Comparison of ENCODE assay signal across 24 cellular contexts in the genomic region with DNA sequence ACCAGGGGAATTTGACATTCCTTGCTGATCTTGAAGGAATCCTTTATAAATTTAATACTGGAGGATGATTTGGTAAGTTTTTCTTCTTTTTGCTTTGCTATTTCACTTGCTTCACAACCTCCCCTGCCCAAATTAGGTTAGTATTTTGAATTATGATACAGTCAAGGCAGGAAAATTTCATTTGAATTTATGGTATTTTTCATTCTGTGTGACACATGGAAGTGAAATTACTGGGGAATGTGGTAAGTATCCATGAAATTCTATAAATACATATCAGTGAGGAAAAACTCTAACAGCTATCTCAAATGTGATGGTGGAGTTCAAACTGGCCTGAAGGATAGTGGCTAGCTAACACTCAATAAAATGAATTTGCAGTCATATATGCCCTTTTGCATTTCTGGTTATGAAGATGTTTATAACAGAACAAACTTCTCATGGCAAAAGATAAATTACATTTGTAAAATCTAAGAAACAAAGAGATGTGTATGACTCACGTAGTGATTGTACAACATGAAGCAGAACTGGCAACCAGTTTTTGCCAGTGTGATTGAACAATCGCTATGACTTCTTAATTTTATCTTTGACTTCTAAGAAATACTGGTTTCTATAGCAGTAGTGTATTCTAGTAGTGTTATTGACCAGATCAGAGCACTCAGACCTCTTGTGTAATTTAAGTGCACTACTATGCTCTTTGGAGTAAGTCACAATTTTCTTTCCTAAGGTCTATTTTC.
A peak's percentile ranks its signal among the peaks of the same experiment; 100 is the strongest.
DNase-seq lines count a peak whose midpoint lies in the region; ATAC-seq, FAIRE-seq and TF ChIP-seq lines count a peak whose summit lies in the region.
"Had no signal": no experiment of that assay in that cellular context is flagged by ENCODE, and none has a peak within 500 bp of the region (broad histone marks: within the 10 kb centered on the region; RNA-seq: fewer than 3 reads in every experiment).

No MANE protein-coding gene starts in this region.

- TF ChIP-seq CTCF in RWPE2 (IDR thresholded peaks at IDR 0.05; ENCODE audit: poor library complexity, severe bottlenecking) (no peak), choroid plexus epithelial cell (conservative IDR thresholded peaks at IDR 0.05; ENCODE audit: low read depth, low read length) (no peak), omental fat pad (IDR thresholded peaks at IDR 0.05) (no peak)

- H3K36me3 ChIP-seq in RWPE2 (ENCODE audit: low read depth) = no peaks in the 10 kb centered on the region
- H3K36me3 ChIP-seq: adrenal gland, left ventricle myocardium inferior, neural progenitor cell, stomach, transverse colon had no signal

- no peak overlapping the region for H3K27ac ChIP-seq in RWPE2 (ENCODE audit: poor library complexity, severe bottlenecking)
- H3K27ac ChIP-seq: adrenal gland, left ventricle myocardium inferior, neural progenitor cell, psoas muscle, stomach, transverse colon had no signal

- peaks cover 0 to 3% of the 10 kb centered on the region in 2 donors for H3K9me3 Mint-ChIP-seq in stimulated activated naive B cell treated with anti-CD40 and anti-IgM and Interleukin-4, amounts not matched to agents 10 μg/mL and 1 μg/mL and 100 μg/mL, for 72 hours
- H3K9me3 Mint-ChIP-seq: CD8-positive, alpha-beta memory T cell; central memory CD8-positive, alpha-beta T cell; neural progenitor cell; T-cell had no signal

- no peak overlapping the region for H3K4me3 ChIP-seq in RWPE2 (ENCODE audit: severe bottlenecking)
- H3K4me3 ChIP-seq in choroid plexus epithelial cell (ENCODE audit: low read depth, low read length) = no peak overlapping the region
- H3K4me3 ChIP-seq: adrenal gland, left ventricle myocardium inferior, neural progenitor cell, psoas muscle, stomach, transverse colon had no signal

- peak; percentile 4 for FAIRE-seq in GM19239 (lab: Jason Lieb, UNC)
- FAIRE-seq: HepG2, small intestine had no signal

- H3K36me3 Mint-ChIP-seq in stimulated activated naive B cell treated with anti-CD40 and anti-IgM and Interleukin-4, amounts not matched to agents 10 μg/mL and 1 μg/mL and 100 μg/mL, for 72 hours = peaks cover 7 to 11% of the 10 kb centered on the region in 2 donors
- H3K36me3 Mint-ChIP-seq: T-cell had no signal

- H3K9me3 ChIP-seq in RWPE2 (ENCODE audit: severe bottlenecking) = no peaks in the 10 kb centered on the region
- H3K9me3 ChIP-seq: adrenal gland, left ventricle myocardium inferior, psoas muscle, stomach, transverse colon had no signal

- peaks cover 5 to 7% of the 10 kb centered on the region in 2 donors for H3K4me1 Mint-ChIP-seq in stimulated activated naive B cell treated with anti-CD40 and anti-IgM and Interleukin-4, amounts not matched to agents 10 μg/mL and 1 μg/mL and 100 μg/mL, for 72 hours
- H3K4me1 Mint-ChIP-seq: neural progenitor cell had no signal

- H3K27ac Mint-ChIP-seq in stimulated activated naive B cell treated with anti-CD40 and anti-IgM and Interleukin-4, amounts not matched to agents 10 μg/mL and 1 μg/mL and 100 μg/mL, for 72 hours = no peak overlapping the region
- H3K27ac Mint-ChIP-seq: activated CD4-positive, alpha-beta T cell treated with anti-CD3 and anti-CD28 coated beads, Interleukin-2, amount 10 ng/mL, durations not matched to agents 7 days and 5 days; neural progenitor cell; T-cell had no signal

- ATAC-seq in RWPE2 (ENCODE audit: low read depth) = peak; percentile 44; the same call in 1 of the 3 replicates
- ATAC-seq in omental fat pad (ENCODE audit: low FRiP score) = peak; percentile 53
- no peak for ATAC-seq in stimulated activated naive B cell treated with anti-CD40 and anti-IgM and Interleukin-4, amounts not matched to agents 10 μg/mL and 1 μg/mL and 100 μg/mL, for 72 hours (replicated peaks)
- ATAC-seq: HepG2, psoas muscle, Right ventricle myocardium inferior, T-cell had no signal

- no peak overlapping the region for H3K4me3 Mint-ChIP-seq in stimulated activated naive B cell treated with anti-CD40 and anti-IgM and Interleukin-4, amounts not matched to agents 10 μg/mL and 1 μg/mL and 100 μg/mL, for 72 hours
- H3K4me3 Mint-ChIP-seq: activated CD4-positive, alpha-beta T cell treated with anti-CD3 and anti-CD28 coated beads, Interleukin-2, amount 10 ng/mL, durations not matched to agents 7 days and 5 days; CD8-positive, alpha-beta memory T cell; central memory CD8-positive, alpha-beta T cell; neural progenitor cell; T-cell had no signal

- DNase-seq in GM19239 (ENCODE audit: insufficient read length, low spot score) (no peak), RWPE2 (ENCODE audit: low spot score) (no peak), choroid plexus epithelial cell (ENCODE audit: low read depth) (peak; percentile 56), omental fat pad (ENCODE audit: low spot score) (no peak), SKM-1 (lab: John Stamatoyannopoulos, UW; ENCODE audit: unreplicated experiment) (no peak)
- DNase-seq in stimulated activated CD4-positive, alpha-beta T cell treated with anti-CD3 and anti-CD28 coated beads, Interleukin-2, amount 100 ng/mL, for 24 hours = no peak
- DNase-seq in stimulated activated naive B cell treated with anti-CD40 and anti-IgM and Interleukin-4, amounts not matched to agents 10 μg/mL and 1 μg/mL and 100 μg/mL, for 72 hours = no peak
- DNase-seq: activated CD4-positive, alpha-beta T cell treated with anti-CD3 and anti-CD28 coated beads, Interleukin-2, amount 10 ng/mL, durations not matched to agents 7 days and 5 days; activated effector memory CD4-positive, alpha-beta T cell treated with anti-CD3 and anti-CD28 coated beads, Interleukin-2, amount 50 U/mL, for 16 hours; CD8-positive, alpha-beta memory T cell; left ventricle myocardium inferior; NCI-H1436; NCI-H526 treated with DMSO at 0.1 percent for 48 hours; psoas muscle; small intestine; stimulated activated CD4-positive, alpha-beta T cell treated with anti-CD3 and anti-CD28 coated beads, Interleukin-4, amount 100 ng/mL, for 1 hour; stomach; T-cell; transverse colon had no signal

- peaks cover 15% of the 10 kb centered on the region for H3K4me1 ChIP-seq in RWPE2 (ENCODE audit: insufficient read depth, poor library complexity, severe bottlenecking)
- H3K4me1 ChIP-seq: neural progenitor cell had no signal

- no peaks in the 10 kb centered on the region for H3K27me3 Mint-ChIP-seq in stimulated activated naive B cell treated with anti-CD40 and anti-IgM and Interleukin-4, amounts not matched to agents 10 μg/mL and 1 μg/mL and 100 μg/mL, for 72 hours
- H3K27me3 Mint-ChIP-seq: CD8-positive, alpha-beta memory T cell; central memory CD8-positive, alpha-beta T cell; T-cell had no signal

- no peaks in the 10 kb centered on the region for H3K27me3 ChIP-seq in RWPE2 (ENCODE audit: insufficient read depth, poor library complexity, severe bottlenecking)
- H3K27me3 ChIP-seq: adrenal gland, neural progenitor cell, stomach, transverse colon had no signal

Comparison
In these comparisons a context has a peak if more than half of its experiments do, and no peak if none do; other contexts are left out.
1. ATAC-seq: peak in RWPE2 (single experiment) and omental fat pad (single experiment); none in stimulated activated naive B cell treated with anti-CD40 and anti-IgM and Interleukin-4, amounts not matched to agents 10 μg/mL and 1 μg/mL and 100 μg/mL, for 72 hours (0 of 2).